In genomic region chr4:38014421-38014852, GRCh38 we compare ENCODE assay signal across 19 cellular contexts. TPM values are rescaled to one million over a fixed set of nuclear protein-coding genes. Genes with fewer than 3 reads are reported as not detected.
"Had no signal": no experiment of that assay in that cellular context is flagged by ENCODE, and none has a peak within 500 bp of the region (broad histone marks: within the 10 kb centered on the region; RNA-seq: fewer than 3 reads in every experiment).

No MANE protein-coding gene starts in this region.

- H3K27me3 ChIP-seq: breast epithelium, tibial artery had no signal

- H3K36me3 ChIP-seq: breast epithelium had no signal

- H3K4me1 ChIP-seq: breast epithelium had no signal

- H3K4me3 ChIP-seq: breast epithelium, psoas muscle, tibial artery had no signal

- H3K27ac ChIP-seq: breast epithelium, psoas muscle had no signal

- DNase-seq: activated B cell treated with CpG ODN at 0.5 μM for 24 hours; activated CD4-positive, alpha-beta T cell treated with anti-CD3 and anti-CD28 coated beads, Interleukin-2, amount 10 ng/mL, durations not matched to agents 24 days and 14 days; activated CD8-positive, alpha-beta memory T cell treated with anti-CD3 and anti-CD28 coated beads, Interleukin-2, amount 50 U/mL, for 48 hours; activated gamma-delta T cell treated with Interleukin-2 at 50 U/mL for 16 hours; activated naive CD8-positive, alpha-beta T cell treated with anti-CD3 and anti-CD28 coated beads for 36 hours; activated T-cell treated with anti-CD3 and anti-CD28 coated beads, Interleukin-2, amount 50 U/mL, for 72 hours; erythroblast; hippocampal formation; mesendoderm; stimulated activated CD4-positive, alpha-beta T cell treated with anti-CD3 and anti-CD28 coated beads, Interleukin-1b, Interleukin-23, amount 100 ng/mL, for 48 hours had no signal

- ATAC-seq: activated T-cell treated with anti-CD3 and anti-CD28 coated beads, Interleukin-2, amount 50 U/mL, for 72 hours had no signal

- H3K9me3 ChIP-seq: breast epithelium, psoas muscle, tibial artery had no signal

RNA-seq across cellular contexts. Expression of gene PTTG2, which starts 54.2 kb away (rescaled TPM):
- total RNA-seq: activated T-cell treated with anti-CD3 and anti-CD28 coated beads, Interleukin-2, amount 50 U/mL, for 72 hours; dermis microvascular lymphatic vessel endothelial cell; glomerular endothelial cell; kidney epithelial cell; lower leg skin; osteoblast had no signal
- polyA plus RNA-seq: neural cell had no signal
